In the genomic region with DNA sequence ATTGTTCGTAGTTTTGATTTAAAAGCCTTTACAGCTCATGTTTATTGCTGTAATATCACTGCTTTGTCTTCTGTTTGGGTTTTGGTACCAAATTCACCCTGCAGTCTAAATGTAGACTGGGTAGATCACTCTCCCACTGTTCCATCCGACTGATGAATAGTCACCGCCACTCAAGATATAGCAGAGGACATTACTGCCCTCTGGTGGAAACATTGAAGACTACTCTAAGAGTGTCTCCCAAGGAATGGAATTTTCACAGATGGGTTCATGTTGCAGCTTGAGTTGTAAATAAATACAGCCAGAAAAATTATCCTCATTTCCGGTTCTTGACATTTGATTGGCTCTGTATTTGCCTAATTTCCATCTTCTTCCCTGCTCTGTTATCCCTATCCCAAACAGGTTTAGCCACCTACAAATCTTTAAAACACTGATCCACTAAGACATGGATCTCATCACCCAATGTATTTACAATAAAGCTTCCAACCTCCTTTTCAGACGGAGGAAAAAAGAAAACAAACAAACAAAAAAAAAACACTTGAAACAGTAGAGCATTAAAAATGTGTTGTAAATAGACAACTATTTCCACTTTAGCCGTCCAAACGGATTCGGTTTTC, we compare ENCODE assay signal across 9 cellular contexts.
A peak's percentile ranks its signal among the peaks of the same experiment; 100 is the strongest.
DNase-seq lines count a peak whose midpoint lies in the region; ATAC-seq, FAIRE-seq and TF ChIP-seq lines count a peak whose summit lies in the region.
"Had no signal": no experiment of that assay in that cellular context is flagged by ENCODE, and none has a peak within 500 bp of the region (broad histone marks: within the 10 kb centered on the region; RNA-seq: fewer than 3 reads in every experiment).

No MANE protein-coding gene starts in this region.

- no peaks in the 10 kb centered on the region for H3K36me3 ChIP-seq in RWPE2 (ENCODE audit: low read depth)

- no peaks in the 10 kb centered on the region for H3K4me1 Mint-ChIP-seq in HFFc6 (ENCODE audit: low read depth)
- H3K4me1 Mint-ChIP-seq: T-cell had no signal

- no peaks in the 10 kb centered on the region for H3K36me3 Mint-ChIP-seq in HFFc6 (ENCODE audit: low read depth)
- H3K36me3 Mint-ChIP-seq: T-cell had no signal

- peaks cover 12% of the 10 kb centered on the region for H3K9me3 Mint-ChIP-seq in HFFc6
- H3K9me3 Mint-ChIP-seq: T-cell had no signal

- intact Hi-C loops in posterior vena cava (cut with DNase I): no loop called here

- no peak for TF ChIP-seq POLR2A in GM12892 (IDR thresholded peaks at IDR 0.05; ENCODE audit: low read depth, low read length)

- ATAC-seq in RWPE2 (ENCODE audit: low read depth): peak; percentile 92

- peaks cover 8% of the 10 kb centered on the region for H3K4me1 ChIP-seq in RWPE2 (ENCODE audit: insufficient read depth, poor library complexity, severe bottlenecking)

- H3K27me3 Mint-ChIP-seq in HFFc6 (ENCODE audit: insufficient read depth): no peaks in the 10 kb centered on the region

- H3K4me3 Mint-ChIP-seq in HFFc6: no peak overlapping the region
- H3K4me3 Mint-ChIP-seq: T-cell had no signal

- peak; percentile 19 for DNase-seq in AG09319 (ENCODE audit: extremely low read depth, low read depth)
- peak; percentile 13 for DNase-seq in GM12892 (ENCODE audit: insufficient read length)
- DNase-seq in HFFc6: peak; percentile 33
- no peak for DNase-seq in LNCaP clone FGC (ENCODE audit: low read depth)
- no peak for DNase-seq in RWPE2 (ENCODE audit: low spot score)
- peak; percentile 77 for DNase-seq in epidermal melanocyte (ENCODE audit: insufficient read length, low spot score)
- DNase-seq in mucosa of gallbladder (ENCODE audit: low spot score): peak; percentile 18
- no peak for DNase-seq in posterior vena cava (ENCODE audit: low spot score)

- H3K9me3 ChIP-seq in RWPE2 (ENCODE audit: severe bottlenecking): no peaks in the 10 kb centered on the region

- TF ChIP-seq CTCF in AG09319 (IDR thresholded peaks at IDR 0.05; ENCODE audit: low read depth, low read length): peak; percentile 75
- peak; percentile 77 for TF ChIP-seq CTCF in HFFc6 (IDR thresholded peaks at IDR 0.05)
- peak; percentile 71 for TF ChIP-seq CTCF in LNCaP clone FGC (IDR thresholded peaks at IDR 0.05; ENCODE audit: control insufficient read depth, extremely low read depth, insufficient read depth)
- TF ChIP-seq CTCF in RWPE2 (IDR thresholded peaks at IDR 0.05; ENCODE audit: poor library complexity, severe bottlenecking): peak; percentile 89

- H3K27me3 ChIP-seq in RWPE2 (ENCODE audit: insufficient read depth, poor library complexity, severe bottlenecking): no peaks in the 10 kb centered on the region

- FAIRE-seq in GM12892 (lab: Jason Lieb, UNC): peak; percentile 82

- no peak overlapping the region for H3K4me3 ChIP-seq in LNCaP clone FGC (ENCODE audit: low read depth, low read length)
- no peak overlapping the region for H3K4me3 ChIP-seq in RWPE2 (ENCODE audit: severe bottlenecking)

- H3K27ac Mint-ChIP-seq in HFFc6: no peak overlapping the region
- H3K27ac Mint-ChIP-seq: T-cell had no signal

- H3K27ac ChIP-seq in RWPE2 (ENCODE audit: poor library complexity, severe bottlenecking): no peak overlapping the region

Comparison
In these comparisons a context has a peak if more than half of its experiments do, and no peak if none do; other contexts are left out.
1. DNase-seq: peak in AG09319 (single experiment), GM12892 (single experiment), HFFc6 (single experiment), epidermal melanocyte (single experiment) and mucosa of gallbladder (single experiment); none in LNCaP clone FGC (single experiment), RWPE2 (single experiment) and posterior vena cava (single experiment).
2. Peak in every context shown above with its lines, with median percentiles within 50 percentile points of each other: CTCF ChIP-seq.